8 cellular contexts compared by ENCODE assay signal in genomic region chr19:6590458-6591319, GRCh38. TPM values are rescaled to one million over a fixed set of nuclear protein-coding genes. Genes with fewer than 3 reads are reported as not detected.
A peak's percentile ranks its signal among the peaks of the same experiment; 100 is the strongest.
DNase-seq lines count a peak whose midpoint lies in the region; ATAC-seq and TF ChIP-seq lines count a peak whose summit lies in the region.

CD70 (minus strand) TSS chr19:6591150; CDS start chr19:6591002, 148 bp downstream.

- DNase-seq in Calu3 (peak; percentile 8), foreskin keratinocyte (peak in 1 of 2 donors; percentile 54), OCI-M1 (lab: John Stamatoyannopoulos, UW) (no peak), HFFc6 (no peak)
- DNase-seq in activated CD8-positive, alpha-beta memory T cell treated with anti-CD3 and anti-CD28 coated beads for 24 hours: peak; percentile 83
- DNase-seq in stimulated activated CD4-positive, alpha-beta T cell treated with anti-CD3 and anti-CD28 coated beads, Interleukin-1b, Interleukin-23, amount 100 ng/mL, for 4 hours (ENCODE audit: low read depth in 2 of 2): peak; percentile 15 to 34

- no peaks in the 10 kb centered on the region for H3K4me1 ChIP-seq in foreskin keratinocyte

- H3K27me3 ChIP-seq in foreskin keratinocyte: peaks cover 84% of the 10 kb centered on the region

- H3K4me1 Mint-ChIP-seq in Calu3 (ENCODE audit: low read depth, unreplicated experiment): peaks cover 21% of the 10 kb centered on the region
- peaks cover 36 to 43% (median 40%) of the 10 kb centered on the region in 3 donors for H3K4me1 Mint-ChIP-seq in IgD-negative memory B cell
- H3K4me1 Mint-ChIP-seq in HFFc6 (ENCODE audit: low read depth): peaks cover 19% of the 10 kb centered on the region

- BruUV-seq in Calu3 (replicated peaks; lab: Mats Ljungman, UMichigan): no TSS peak

- H3K36me3 Mint-ChIP-seq in Calu3 (ENCODE audit: insufficient read depth, unreplicated experiment) (no peaks in the 10 kb centered on the region), IgD-negative memory B cell (peaks cover 4% of the 10 kb centered on the region), HFFc6 (ENCODE audit: low read depth) (no peaks in the 10 kb centered on the region)

- H3K27me3 Mint-ChIP-seq in Calu3 (ENCODE audit: unreplicated experiment): peaks cover 74% of the 10 kb centered on the region
- peaks cover 18% of the 10 kb centered on the region for H3K27me3 Mint-ChIP-seq in IgD-negative memory B cell
- H3K27me3 Mint-ChIP-seq in HFFc6 (ENCODE audit: insufficient read depth): peaks cover 49% of the 10 kb centered on the region

- H3K27ac Mint-ChIP-seq in Calu3 (ENCODE audit: unreplicated experiment) (no peak within 1 kb of the TSS), IgD-negative memory B cell (peak within 1 kb of the TSS; percentile 86 to 98 (median 93)), HFFc6 (no peak within 1 kb of the TSS)

- CTCF ChIA-PET in Calu3 (lab: Charles Lee): no interaction called here

- ATAC-seq in GM21423 (IDR thresholded peaks at IDR 0.05; ENCODE audit: unreplicated experiment) (peak; percentile 54), foreskin keratinocyte (peak; percentile 64)

- no peaks in the 10 kb centered on the region for H3K9me3 Mint-ChIP-seq in Calu3 (ENCODE audit: low read depth, unreplicated experiment)
- H3K9me3 Mint-ChIP-seq in IgD-negative memory B cell: no peaks in the 10 kb centered on the region
- H3K9me3 Mint-ChIP-seq in HFFc6: no peaks in the 10 kb centered on the region

- H3K27ac ChIP-seq in foreskin keratinocyte: no peak within 1 kb of the TSS

- intact Hi-C loops in Calu3 (cut with micrococcal nuclease; ENCODE audit: unreplicated experiment): no loop called here

- TF ChIP-seq CTCF in Calu3 (IDR thresholded peaks at IDR 0.05; ENCODE audit: unreplicated experiment) (no peak), foreskin keratinocyte (conservative IDR thresholded peaks at IDR 0.05) (no peak), HFFc6 (IDR thresholded peaks at IDR 0.05) (no peak)

- H3K4me3 Mint-ChIP-seq in Calu3 (ENCODE audit: low read depth, unreplicated experiment) (peak within 1 kb of the TSS; percentile 29), IgD-negative memory B cell (peak within 1 kb of the TSS; percentile 87 to 96 (median 93)), HFFc6 (no peak within 1 kb of the TSS)

RNA-seq across cellular contexts. Expression of gene CD70, which starts in this region (rescaled TPM):
- total RNA-seq in Calu3 (2022) (0.68 TPM in 1 of 2 replicates, not detected in the other), foreskin keratinocyte (0.81 and 0.85 TPM in 2 replicates)
- polyA plus RNA-seq in IgD-negative memory B cell (28.4 TPM), foreskin keratinocyte (0.96 and 1.5 TPM in 2 replicates)
- not detected for total RNA-seq in HFFc6 (2021; fragmentation: NEBNext Ultra II Directional; extraction: Animal tissue kit (Norgen Biotek cat#: 25700))

Comparison
In these comparisons a context has a peak if more than half of its experiments do, and no peak if none do; other contexts are left out.
1. RNA of gene CD70 (polyA plus RNA-seq): 28.4 TPM in IgD-negative memory B cell (single experiment); 0.96 to 1.5 TPM in foreskin keratinocyte; every median in the first group is over 10 times any median in the second.
2. Peak in DNase-seq in Calu3; RNA of the gene not detected or under 1 TPM.
3. DNase-seq: peak in activated CD8-positive, alpha-beta memory T cell treated with anti-CD3 and anti-CD28 coated beads for 24 hours (single experiment) and stimulated activated CD4-positive, alpha-beta T cell treated with anti-CD3 and anti-CD28 coated beads, Interleukin-1b, Interleukin-23, amount 100 ng/mL, for 4 hours (2 of 2); none in OCI-M1 (single experiment) and HFFc6 (single experiment).
4. H3K27ac Mint-ChIP-seq: peak in IgD-negative memory B cell (3 of 3); none in Calu3 (single experiment) and HFFc6 (single experiment).